28 cellular contexts compared by ENCODE assay signal in genomic region chr15:32786906-32787305, GRCh38.
"Had no signal": no experiment of that assay in that cellular context is flagged by ENCODE, and none has a peak within 500 bp of the region (broad histone marks: within the 10 kb centered on the region; RNA-seq: fewer than 3 reads in every experiment).

No MANE protein-coding gene starts in this region.

- H3K4me1 ChIP-seq: body of pancreas, foreskin keratinocyte, heart left ventricle, testis, transverse colon had no signal

- H3K9me3 ChIP-seq: body of pancreas, heart left ventricle, testis, transverse colon had no signal

- H3K27ac ChIP-seq: body of pancreas, coronary artery, dorsolateral prefrontal cortex, foreskin keratinocyte, heart left ventricle, testis, transverse colon, WERI-Rb-1 had no signal

- H3K27me3 ChIP-seq: body of pancreas, dorsolateral prefrontal cortex, foreskin keratinocyte, heart left ventricle, testis, transverse colon had no signal

- H3K36me3 ChIP-seq: heart left ventricle, transverse colon, WERI-Rb-1 had no signal

- DNase-seq: activated CD4-positive, alpha-beta memory T cell treated with anti-CD3 and anti-CD28 coated beads for 36 hours; activated CD4-positive, alpha-beta T cell treated with anti-CD3 and anti-CD28 coated beads for 48 hours; activated CD8-positive, alpha-beta memory T cell treated with anti-CD3 and anti-CD28 coated beads, Interleukin-2, amount 50 U/mL, for 48 hours; activated T-cell treated with anti-CD3 and anti-CD28 coated beads, Interleukin-2, amount 50 U/mL, for 48 hours; body of pancreas; dorsolateral prefrontal cortex; effector memory CD8-positive, alpha-beta T cell; foreskin keratinocyte; heart left ventricle; hypothalamus; immature natural killer cell; kidney; left colon; mammary epithelial cell; posterior cingulate gyrus; right cardiac atrium; stimulated activated CD4-positive, alpha-beta T cell treated with anti-CD3 and anti-CD28 coated beads, Interleukin-2, amount 100 ng/mL, for 48 hours; stimulated activated naive CD8-positive, alpha-beta T cell treated with anti-CD3 and anti-CD28 coated beads, Interleukin-15, Interleukin-2, amounts not matched to agents 100 U/mL and 50 U/mL, for 24 hours; T-helper 17 cell; T1000; testis; transverse colon; WERI-Rb-1 had no signal

- ATAC-seq: activated CD4-positive, CD25-positive, alpha-beta regulatory T cell treated with anti-CD3 and anti-CD28 coated beads, Interleukin-2, amount 50 U/mL, for 24 hours; activated naive CD4-positive, alpha-beta T cell treated with anti-CD3 and anti-CD28 coated beads, Interleukin-2, amount 50 U/mL, for 72 hours; body of pancreas; effector memory CD8-positive, alpha-beta T cell; esophagus mucosa; foreskin keratinocyte; heart left ventricle; left colon; natural killer cell treated with Interleukin-12 subunit alpha and Interleukin-12 subunit beta and Interleukin-15 and Interleukin-18, amount 100 ng/mL, for 72 hours; right cardiac atrium; stimulated activated naive CD8-positive, alpha-beta T cell treated with anti-CD3 and anti-CD28 coated beads, Interleukin-15, Interleukin-2, amounts not matched to agents 100 U/mL and 50 U/mL, for 24 hours; T-helper 17 cell had no signal

- H3K4me3 ChIP-seq: body of pancreas, coronary artery, dorsolateral prefrontal cortex, heart left ventricle, testis, transverse colon had no signal
